In the genomic region with DNA sequence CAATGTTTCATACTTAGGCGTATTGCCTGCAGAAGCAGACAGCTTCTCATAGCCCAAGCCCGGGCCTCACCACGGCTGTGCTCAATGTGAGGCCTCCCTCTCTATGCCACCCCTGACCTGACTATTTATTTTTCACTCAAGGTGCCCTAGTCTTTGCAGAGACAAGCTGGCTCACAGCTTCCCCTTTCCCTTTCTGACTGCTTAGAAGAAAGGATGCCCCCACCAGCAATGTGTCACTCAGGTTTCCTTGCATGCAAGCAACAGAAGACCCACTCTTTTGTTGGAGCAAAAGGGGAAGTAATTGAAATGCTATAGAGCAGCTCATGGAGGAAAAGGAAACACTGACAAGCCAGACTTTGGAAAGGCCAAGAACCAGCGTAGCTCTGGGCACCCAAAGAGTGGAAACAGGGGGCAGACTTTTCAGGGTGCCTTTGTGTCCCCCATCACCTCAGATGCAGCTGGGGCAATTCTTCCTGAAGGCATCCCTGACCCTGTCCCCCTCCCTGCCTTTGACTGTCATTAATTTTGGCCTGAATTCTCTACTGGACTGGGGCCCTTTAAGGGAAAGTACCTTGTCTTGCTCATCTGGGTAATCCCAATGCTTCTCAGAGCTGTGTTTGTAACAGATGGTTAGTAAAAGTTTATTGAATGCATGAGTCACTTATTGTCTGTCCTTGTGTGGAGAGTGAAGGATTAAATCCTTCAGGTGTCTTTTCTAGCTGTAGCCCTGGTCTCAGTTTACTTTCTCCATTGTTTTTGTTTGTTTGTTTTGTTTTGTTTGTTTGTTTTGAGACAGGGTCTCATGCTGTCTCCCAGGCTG, we compare ENCODE assay signal across 9 cellular contexts. TPM values are rescaled to one million over a fixed set of nuclear protein-coding genes. Genes with fewer than 3 reads are reported as not detected.
A peak's percentile ranks its signal among the peaks of the same experiment; 100 is the strongest.
DNase-seq lines count a peak whose midpoint lies in the region; ATAC-seq, FAIRE-seq and TF ChIP-seq lines count a peak whose summit lies in the region.
"Had no signal": no experiment of that assay in that cellular context is flagged by ENCODE, and none has a peak within 500 bp of the region (broad histone marks: within the 10 kb centered on the region; RNA-seq: fewer than 3 reads in every experiment).

No MANE protein-coding gene starts in this region.

- POLR2A ChIA-PET in activated CD4-positive, alpha-beta memory T cell treated with anti-CD3 and anti-CD28 coated beads, Interleukin-2, amount 10 ng/mL, durations not matched to agents 7 days and 5 days (lab: Charles Lee), result interaction anchor here (1.0 to 2.4 kb wide), 8 partner anchors 13 to 235 kb away, joined by 3 to 10 read pairs (median 4); partner anchors contain the start of gene LRRC37A3
- POLR2A ChIA-PET in activated CD4-positive, alpha-beta memory T cell treated with anti-CD3 and anti-CD28 coated beads for 36 hours (lab: Charles Lee), result interaction anchor here (0.5 to 1.7 kb wide), 4 partner anchors 9 to 44 kb away, joined by 3 to 6 read pairs (median 4); no protein-coding TSS in a partner anchor
- POLR2A ChIA-PET in WTC11 (lab: Charles Lee), result interaction anchor here (0.5 kb wide), 1 partner anchor 87 kb away, joined by 5 read pairs; no protein-coding TSS in a partner anchor

- intact Hi-C loops in activated CD4-positive, alpha-beta memory T cell treated with anti-CD3 and anti-CD28 coated beads for 36 hours (cut with micrococcal nuclease), result loop anchor here (2.0 kb wide), 1 partner anchor 18 kb away; the partner anchor contains the start of gene RGS9

- no peak for DNase-seq in activated CD4-positive, alpha-beta memory T cell treated with anti-CD3 and anti-CD28 coated beads, Interleukin-2, amount 10 ng/mL, durations not matched to agents 7 days and 5 days
- no peak for DNase-seq in activated CD4-positive, alpha-beta memory T cell treated with anti-CD3 and anti-CD28 coated beads for 36 hours
- DNase-seq in OCI-M1 (lab: John Stamatoyannopoulos, UW), result peak; percentile 54
- peak; percentile 5 for DNase-seq in keratinocyte (ENCODE audit: low read depth, low spot score)
- DNase-seq in ecto neural progenitor cell (ENCODE audit: low spot score), result no peak
- DNase-seq in NCI-H446 (lab: John Stamatoyannopoulos, UW), result no peak
- no peak for DNase-seq in WTC11 (ENCODE audit: low spot score)
- DNase-seq: pancreas had no signal

- no peaks in the 10 kb centered on the region for H4K20me1 ChIP-seq in keratinocyte (ENCODE audit: control insufficient read depth, extremely low read depth, insufficient read depth, low read length)

- no peak overlapping the region for H3K27ac ChIP-seq in keratinocyte (ENCODE audit: control insufficient read depth, insufficient read depth, low read length)
- H3K27ac ChIP-seq: pancreas had no signal

- no peak for TF ChIP-seq CTCF in keratinocyte (optimal IDR thresholded peaks at IDR 0.05 in 1 of 3, IDR thresholded peaks at IDR 0.05 in 1 of 3, conservative IDR thresholded peaks at IDR 0.05 in 1 of 3; ENCODE audit: extremely low read depth in 1 of 3, insufficient read depth in 2 of 3, low read length in 3 of 3)
- no peak for TF ChIP-seq CTCF in WTC11 (IDR thresholded peaks at IDR 0.05)

- no peaks in the 10 kb centered on the region for H3K9me1 ChIP-seq in keratinocyte (ENCODE audit: control insufficient read depth, extremely low read depth, insufficient read depth, low read length)

- peaks cover 1% of the 10 kb centered on the region for H3K27me3 ChIP-seq in keratinocyte (ENCODE audit: control insufficient read depth, extremely low read depth, insufficient read depth, low read length)
- H3K27me3 ChIP-seq: pancreas had no signal

- H3K27ac Mint-ChIP-seq in activated CD4-positive, alpha-beta memory T cell treated with anti-CD3 and anti-CD28 coated beads, Interleukin-2, amount 10 ng/mL, durations not matched to agents 7 days and 5 days, result peak overlapping the region; percentile 51
- H3K27ac Mint-ChIP-seq in activated CD4-positive, alpha-beta memory T cell treated with anti-CD3 and anti-CD28 coated beads for 36 hours, result no peak overlapping the region
- no peak overlapping the region for H3K27ac Mint-ChIP-seq in WTC11

- H3K9me3 ChIP-seq in keratinocyte (ENCODE audit: control insufficient read depth, low read depth, low read length), result no peaks in the 10 kb centered on the region
- H3K9me3 ChIP-seq: pancreas had no signal

- no peak overlapping the region for H3K4me2 ChIP-seq in keratinocyte (ENCODE audit: control insufficient read depth, extremely low read depth, insufficient read depth, low read depth, low read length)

- H3K4me1 Mint-ChIP-seq in activated CD4-positive, alpha-beta memory T cell treated with anti-CD3 and anti-CD28 coated beads, Interleukin-2, amount 10 ng/mL, durations not matched to agents 7 days and 5 days, result peaks cover 22% of the 10 kb centered on the region
- H3K4me1 Mint-ChIP-seq in activated CD4-positive, alpha-beta memory T cell treated with anti-CD3 and anti-CD28 coated beads for 36 hours (ENCODE audit: low read depth), result peaks cover 13% of the 10 kb centered on the region
- peaks cover 14% of the 10 kb centered on the region for H3K4me1 Mint-ChIP-seq in WTC11

- H2AFZ ChIP-seq in keratinocyte (ENCODE audit: control insufficient read depth, low read length), result no peak overlapping the region

- H3K36me3 Mint-ChIP-seq in activated CD4-positive, alpha-beta memory T cell treated with anti-CD3 and anti-CD28 coated beads, Interleukin-2, amount 10 ng/mL, durations not matched to agents 7 days and 5 days (ENCODE audit: low read depth), result peaks cover 40% of the 10 kb centered on the region
- no peaks in the 10 kb centered on the region for H3K36me3 Mint-ChIP-seq in activated CD4-positive, alpha-beta memory T cell treated with anti-CD3 and anti-CD28 coated beads for 36 hours
- H3K36me3 Mint-ChIP-seq in WTC11, result no peaks in the 10 kb centered on the region

- no peak for FAIRE-seq in keratinocyte (lab: Jason Lieb, UNC)
- FAIRE-seq: pancreas had no signal

- H3K4me1 ChIP-seq in keratinocyte (ENCODE audit: control insufficient read depth, extremely low read depth, insufficient read depth, low read length), result no peaks in the 10 kb centered on the region

- H3K4me3 ChIP-seq in keratinocyte (ENCODE audit: control insufficient read depth in 2 of 3, extremely low read depth in 1 of 3, insufficient read depth in 2 of 3, low read depth in 1 of 3, low read length in 3 of 3), result no peak overlapping the region
- H3K4me3 ChIP-seq: pancreas had no signal

- no peak overlapping the region for H3K9ac ChIP-seq in keratinocyte (ENCODE audit: control insufficient read depth, extremely low read depth, insufficient read depth, low read length)

- ATAC-seq in HG02973 (IDR thresholded peaks at IDR 0.05; ENCODE audit: unreplicated experiment) (peak; percentile 92), WTC11 (no peak)

- dilution Hi-C loops in keratinocyte (cut with MboI; ENCODE audit: extremely low pct_ligation_motif_present, low sequenced_read_pairs), result no loop called here

- no peaks in the 10 kb centered on the region for H3K9me3 Mint-ChIP-seq in activated CD4-positive, alpha-beta memory T cell treated with anti-CD3 and anti-CD28 coated beads, Interleukin-2, amount 10 ng/mL, durations not matched to agents 7 days and 5 days
- no peaks in the 10 kb centered on the region for H3K9me3 Mint-ChIP-seq in activated CD4-positive, alpha-beta memory T cell treated with anti-CD3 and anti-CD28 coated beads for 36 hours
- no peaks in the 10 kb centered on the region for H3K9me3 Mint-ChIP-seq in WTC11

- no peak overlapping the region for H3K4me3 Mint-ChIP-seq in activated CD4-positive, alpha-beta memory T cell treated with anti-CD3 and anti-CD28 coated beads, Interleukin-2, amount 10 ng/mL, durations not matched to agents 7 days and 5 days
- no peak overlapping the region for H3K4me3 Mint-ChIP-seq in activated CD4-positive, alpha-beta memory T cell treated with anti-CD3 and anti-CD28 coated beads for 36 hours
- no peak overlapping the region for H3K4me3 Mint-ChIP-seq in WTC11

- CTCF ChIA-PET in activated CD4-positive, alpha-beta memory T cell treated with anti-CD3 and anti-CD28 coated beads, Interleukin-2, amount 10 ng/mL, durations not matched to agents 7 days and 5 days (lab: Charles Lee), result interaction anchor here (0.6 to 3.8 kb wide), 8 partner anchors 10 to 236 kb away, joined by 3 to 21 read pairs (median 4); partner anchors contain the start of genes LRRC37A3 and RGS9
- CTCF ChIA-PET in activated CD4-positive, alpha-beta memory T cell treated with anti-CD3 and anti-CD28 coated beads for 36 hours (lab: Charles Lee), result interaction anchor here (0.8 to 2.0 kb wide), 4 partner anchors 10 to 77 kb away, joined by 3 to 8 read pairs (median 4); partner anchors contain the start of gene RGS9
- CTCF ChIA-PET in WTC11 (lab: Charles Lee), result interaction anchor here (2.0 to 2.1 kb wide), 2 partner anchors 18 to 43 kb away, joined by 7 to 8 read pairs; partner anchors contain the start of gene RGS9

- H3K36me3 ChIP-seq in keratinocyte (ENCODE audit: control insufficient read depth in 2 of 2, extremely low read depth in 1 of 2, insufficient read depth in 2 of 2, low read length in 2 of 2), result no peaks in the 10 kb centered on the region
- H3K36me3 ChIP-seq: pancreas had no signal

- no peaks in the 10 kb centered on the region for H3K27me3 Mint-ChIP-seq in activated CD4-positive, alpha-beta memory T cell treated with anti-CD3 and anti-CD28 coated beads, Interleukin-2, amount 10 ng/mL, durations not matched to agents 7 days and 5 days
- H3K27me3 Mint-ChIP-seq in activated CD4-positive, alpha-beta memory T cell treated with anti-CD3 and anti-CD28 coated beads for 36 hours, result peaks cover 1% of the 10 kb centered on the region
- H3K27me3 Mint-ChIP-seq in WTC11 (ENCODE audit: low read depth), result no peaks in the 10 kb centered on the region

- no peaks in the 10 kb centered on the region for H3K79me2 ChIP-seq in keratinocyte (ENCODE audit: control insufficient read depth, insufficient read depth, low read length)

RNA-seq across cellular contexts. Expression of gene RGS9, which starts 17.8 kb away (rescaled TPM):
- 10 to 100 TPM; 30.4 to 31.2 TPM for total RNA-seq in activated CD4-positive, alpha-beta memory T cell treated with anti-CD3 and anti-CD28 coated beads, Interleukin-2, amount 10 ng/mL, durations not matched to agents 7 days and 5 days
- total RNA-seq in activated CD4-positive, alpha-beta memory T cell treated with anti-CD3 and anti-CD28 coated beads for 36 hours, result 1 to 10 TPM; 6.4 to 8.7 TPM
- polyA plus RNA-seq in keratinocyte, result 2.1 to 4.8 TPM (median 2.3 TPM) in 3 replicates
- 1.2 TPM for polyA plus RNA-seq in keratinocyte (2011; ENCODE audit: low read depth)
- polyA plus RNA-seq in keratinocyte (2011; cell fraction: cytosol; rRNA removed), result 2.6 and 4.0 TPM in 2 replicates
- polyA plus RNA-seq in keratinocyte (2011; cell fraction: nucleus; rRNA removed), result 1.1 and 1.7 TPM in 2 replicates
- polyA plus RNA-seq in keratinocyte (2012; ENCODE audit: low replicate concordance), result 1.2 and 3.0 TPM in 2 replicates
- polyA minus RNA-seq in keratinocyte, result 0.92 to 1.9 TPM (median 1.1 TPM) in 3 replicates
- 1.5 TPM for polyA minus RNA-seq in keratinocyte (2011; cell fraction: cytosol; rRNA and poly(A)+ RNA removed)
- polyA minus RNA-seq in keratinocyte (2011; cell fraction: nucleus; rRNA and poly(A)+ RNA removed), result 0.53 and 1.6 TPM in 2 replicates
- 11.3 to 17.8 TPM (median 13.3 TPM) in 3 replicates for total RNA-seq in WTC11 (2021)

Comparison
In these comparisons a context has a peak if more than half of its experiments do, and no peak if none do; other contexts are left out.
1. DNase-seq: peak in OCI-M1 (single experiment) and keratinocyte (single experiment); none in activated CD4-positive, alpha-beta memory T cell treated with anti-CD3 and anti-CD28 coated beads, Interleukin-2, amount 10 ng/mL, durations not matched to agents 7 days and 5 days (single experiment), activated CD4-positive, alpha-beta memory T cell treated with anti-CD3 and anti-CD28 coated beads for 36 hours (single experiment), ecto neural progenitor cell (single experiment), NCI-H446 (0 of 2) and WTC11 (single experiment).